Comparison of ENCODE assay signal across 1 cellular context in the genomic region with DNA sequence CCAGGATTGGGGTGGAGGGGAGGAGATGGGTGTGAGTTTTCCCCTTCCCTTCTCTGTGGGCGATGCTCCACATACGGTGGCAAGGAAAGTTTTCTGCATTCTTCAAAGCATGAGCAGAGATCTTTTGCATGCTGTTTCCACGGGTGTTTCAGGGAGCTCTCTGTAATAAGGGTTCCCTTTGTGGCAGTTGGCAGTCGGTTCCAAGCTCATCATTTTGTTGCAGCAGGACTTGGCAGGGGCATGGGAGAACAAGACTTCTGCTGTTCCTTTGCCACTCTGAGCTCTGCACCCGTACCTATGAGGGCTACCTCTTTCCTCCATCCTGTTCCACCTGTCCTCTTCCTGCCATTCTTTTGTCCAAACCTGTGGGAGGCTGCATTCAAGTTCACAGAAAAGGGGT.
TF ChIP-seq lines count a peak whose summit lies in the region.

No MANE protein-coding gene starts in this region.

TF ChIP-seq in WTC11, 78 proteins besides CTCF, POLR2A, EP300 and RAD21 (continued from another document):
- TF ChIP-seq ZNF138 (CRISPR knock-in tag; conservative IDR thresholded peaks at IDR 0.05): no peak
- TF ChIP-seq ZSCAN18 (CRISPR knock-in tag; IDR thresholded peaks at IDR 0.05): no peak
- TF ChIP-seq PRRX2 (CRISPR knock-in tag; IDR thresholded peaks at IDR 0.05): no peak
- no peak for TF ChIP-seq TEAD4 (CRISPR knock-in tag; IDR thresholded peaks at IDR 0.05)
- TF ChIP-seq USF1 (CRISPR knock-in tag; IDR thresholded peaks at IDR 0.05): no peak
- TF ChIP-seq ATF3 (CRISPR knock-in tag; conservative IDR thresholded peaks at IDR 0.05): no peak
- TF ChIP-seq, protein P1, sequence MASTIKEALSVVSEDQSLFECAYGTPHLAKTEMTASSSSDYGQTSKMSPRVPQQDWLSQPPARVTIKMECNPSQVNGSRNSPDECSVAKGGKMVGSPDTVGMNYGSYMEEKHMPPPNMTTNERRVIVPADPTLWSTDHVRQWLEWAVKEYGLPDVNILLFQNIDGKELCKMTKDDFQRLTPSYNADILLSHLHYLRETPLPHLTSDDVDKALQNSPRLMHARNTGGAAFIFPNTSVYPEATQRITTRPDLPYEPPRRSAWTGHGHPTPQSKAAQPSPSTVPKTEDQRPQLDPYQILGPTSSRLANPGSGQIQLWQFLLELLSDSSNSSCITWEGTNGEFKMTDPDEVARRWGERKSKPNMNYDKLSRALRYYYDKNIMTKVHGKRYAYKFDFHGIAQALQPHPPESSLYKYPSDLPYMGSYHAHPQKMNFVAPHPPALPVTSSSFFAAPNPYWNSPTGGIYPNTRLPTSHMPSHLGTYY (CRISPR knock-in tag; IDR thresholded peaks at IDR 0.05): no peak
- no peak for TF ChIP-seq NFATC4 (CRISPR knock-in tag; IDR thresholded peaks at IDR 0.05)
- no peak for TF ChIP-seq ZNF671 (CRISPR knock-in tag; IDR thresholded peaks at IDR 0.05)
- no peak for TF ChIP-seq CBFB (CRISPR knock-in tag; IDR thresholded peaks at IDR 0.05; ENCODE audit: low read depth)
- no peak for TF ChIP-seq ZBTB21 (CRISPR knock-in tag; IDR thresholded peaks at IDR 0.05; ENCODE audit: borderline replicate concordance)
